9 cellular contexts compared by ENCODE assay signal in genomic region chr19:35352448-35353304, GRCh38. TPM values are rescaled to one million over a fixed set of nuclear protein-coding genes. Genes with fewer than 3 reads are reported as not detected.
DNase-seq lines count a peak whose midpoint lies in the region; ATAC-seq and TF ChIP-seq lines count a peak whose summit lies in the region.
"Had no signal": no experiment of that assay in that cellular context is flagged by ENCODE, and none has a peak within 500 bp of the region (broad histone marks: within the 10 kb centered on the region; RNA-seq: fewer than 3 reads in every experiment).

No MANE protein-coding gene starts in this region.

- H3K4me3 ChIP-seq in epithelial cell of esophagus (ENCODE audit: low read length), result no peak overlapping the region
- H3K4me3 ChIP-seq: SJSA1 had no signal

- ATAC-seq in GM18870 (IDR thresholded peaks at IDR 0.05; ENCODE audit: unreplicated experiment), result no peak

- peak; percentile 41 for DNase-seq in COR-L47 (lab: John Stamatoyannopoulos, UW)
- DNase-seq in HT-29 (ENCODE audit: low spot score), result peak; percentile 85
- peak; percentile 64 to 77 for DNase-seq in NOMO-1 (lab: John Stamatoyannopoulos, UW; ENCODE audit: unreplicated experiment in 2 of 2)
- DNase-seq in activated CD8-positive, alpha-beta memory T cell treated with anti-CD3 and anti-CD28 coated beads, Interleukin-2, amount 50 U/mL, for 1 hour (ENCODE audit: extremely low read depth), result peak; percentile 46
- DNase-seq in epithelial cell of esophagus (ENCODE audit: low read depth), result peak; percentile 94
- DNase-seq in middle frontal gyrus (ENCODE audit: extremely low spot score, low spot score), result peak; percentile 72
- peak; percentile 45 for DNase-seq in stimulated activated CD8-positive, alpha-beta memory T cell treated with anti-CD3 and anti-CD28 coated beads, Interleukin-4, amount 100 ng/mL, for 24 hours (ENCODE audit: low read depth)

- TF ChIP-seq CTCF in epithelial cell of esophagus (IDR thresholded peaks at IDR 0.05; ENCODE audit: insufficient read depth, low read depth, low read length, missing control alignments), result peak; percentile 89

RNA-seq across cellular contexts. Expression of gene FFAR1, which starts 5.0 kb away (rescaled TPM):
- total RNA-seq in HT-29 (2014; rRNA removed; shearing (Covaris generic)), result not detected in 2 replicates
- total RNA-seq: SJSA1 had no signal

RNA-seq across cellular contexts. Expression of gene FFAR3, which starts 5.6 kb away (rescaled TPM):
- not detected in 2 replicates for total RNA-seq in HT-29 (2014; rRNA removed; shearing (Covaris generic))
- total RNA-seq: SJSA1 had no signal

RNA-seq across cellular contexts. Expression of gene GPR42, which starts 18.2 kb away (rescaled TPM):
- total RNA-seq in HT-29 (2014; rRNA removed; shearing (Covaris generic)), result not detected in 2 replicates
- total RNA-seq: SJSA1 had no signal

RNA-seq across cellular contexts. Expression of gene CD22, which starts 23.7 kb away (rescaled TPM):
- 0.28 TPM in 1 of 2 replicates, not detected in the other for total RNA-seq in HT-29 (2014; rRNA removed; shearing (Covaris generic))

Comparison
In these comparisons a context has a peak if more than half of its experiments do, and no peak if none do; other contexts are left out.
1. DNase-seq: peak in every context shown above with its lines; median percentile 94 in epithelial cell of esophagus; 85 in HT-29; 72 in middle frontal gyrus; 70 in NOMO-1; 46 in activated CD8-positive, alpha-beta memory T cell treated with anti-CD3 and anti-CD28 coated beads, Interleukin-2, amount 50 U/mL, for 1 hour; 45 in stimulated activated CD8-positive, alpha-beta memory T cell treated with anti-CD3 and anti-CD28 coated beads, Interleukin-4, amount 100 ng/mL, for 24 hours; 41 in COR-L47.